21 cellular contexts compared by ENCODE assay signal in genomic region chr2:230360028-230360427, GRCh38. TPM values are rescaled to one million over a fixed set of nuclear protein-coding genes. Genes with fewer than 3 reads are reported as not detected.
A peak's percentile ranks its signal among the peaks of the same experiment; 100 is the strongest.
DNase-seq lines count a peak whose midpoint lies in the region; ATAC-seq lines count a peak whose summit lies in the region.
"Had no signal": no experiment of that assay in that cellular context is flagged by ENCODE, and none has a peak within 500 bp of the region (broad histone marks: within the 10 kb centered on the region; RNA-seq: fewer than 3 reads in every experiment).

No MANE protein-coding gene starts in this region.

- no peaks in the 10 kb centered on the region for H3K27me3 Mint-ChIP-seq in CD4-positive, alpha-beta memory T cell
- H3K27me3 Mint-ChIP-seq in activated T-helper 2 cell treated with anti-CD3 and anti-CD28 coated beads, Interferon-gamma antibody, Interleukin-2, Interleukin-4, amounts not matched to agents 10 μg/mL and 5 μg/mL and 100 μg/mL, durations not matched to agents 14 hours and 24 hours and 36 hours (ENCODE audit: low read depth), result no peaks in the 10 kb centered on the region
- no peaks in the 10 kb centered on the region for H3K27me3 Mint-ChIP-seq in naive thymus-derived CD4-positive, alpha-beta T cell

- no peak for ATAC-seq in naive thymus-derived CD4-positive, alpha-beta T cell
- no peak for ATAC-seq in HG03095 (IDR thresholded peaks at IDR 0.05; ENCODE audit: unreplicated experiment)
- ATAC-seq: GM12878, Panc1 had no signal

- H3K9me3 Mint-ChIP-seq in CD4-positive, alpha-beta memory T cell, result peaks cover 0 to 2% (median 0%) of the 10 kb centered on the region in 8 donors
- peaks cover 40% of the 10 kb centered on the region for H3K9me3 Mint-ChIP-seq in activated T-helper 2 cell treated with anti-CD3 and anti-CD28 coated beads, Interferon-gamma antibody, Interleukin-2, Interleukin-4, amounts not matched to agents 10 μg/mL and 5 μg/mL and 100 μg/mL, durations not matched to agents 14 hours and 24 hours and 36 hours
- H3K9me3 Mint-ChIP-seq in naive thymus-derived CD4-positive, alpha-beta T cell, result peaks cover 0 to 16% (median 0%) of the 10 kb centered on the region in 11 donors

- H3K27me3 ChIP-seq in CD4-positive, alpha-beta memory T cell (ENCODE audit: insufficient read depth, low read length), result no peaks in the 10 kb centered on the region
- no peaks in the 10 kb centered on the region for H3K27me3 ChIP-seq in naive thymus-derived CD4-positive, alpha-beta T cell (ENCODE audit: control insufficient read depth in 2 of 2, insufficient read depth in 2 of 2, low read length in 2 of 2)
- H3K27me3 ChIP-seq: BLaER1, SJCRH30 had no signal

- no peak overlapping the region for H3K4me3 ChIP-seq in CD4-positive, alpha-beta memory T cell (ENCODE audit: low read length in 2 of 2)
- H3K4me3 ChIP-seq in naive thymus-derived CD4-positive, alpha-beta T cell (ENCODE audit: low read length), result no peak overlapping the region
- H3K4me3 ChIP-seq: BLaER1, GM12878, GM23248, HAP-1, SJCRH30 had no signal

- no peak overlapping the region for H3K4me3 Mint-ChIP-seq in CD4-positive, alpha-beta memory T cell
- no peak overlapping the region for H3K4me3 Mint-ChIP-seq in activated T-helper 2 cell treated with anti-CD3 and anti-CD28 coated beads, Interferon-gamma antibody, Interleukin-2, Interleukin-4, amounts not matched to agents 10 μg/mL and 5 μg/mL and 100 μg/mL, durations not matched to agents 14 hours and 24 hours and 36 hours (ENCODE audit: low read depth)
- peak overlapping the region in 1 of 10 donors; percentile 14 for H3K4me3 Mint-ChIP-seq in naive thymus-derived CD4-positive, alpha-beta T cell

- H3K9me3 ChIP-seq in CD4-positive, alpha-beta memory T cell (ENCODE audit: control insufficient read depth in 1 of 2, low read length in 2 of 2), result no peaks in the 10 kb centered on the region
- no peaks in the 10 kb centered on the region for H3K9me3 ChIP-seq in naive thymus-derived CD4-positive, alpha-beta T cell (ENCODE audit: control insufficient read depth in 2 of 3, low read length in 3 of 3)
- H3K9me3 ChIP-seq: HAP-1, SJCRH30 had no signal

- no peak overlapping the region for H3K27ac ChIP-seq in CD4-positive, alpha-beta memory T cell (ENCODE audit: low read depth, low read length)
- no peak overlapping the region for H3K27ac ChIP-seq in naive thymus-derived CD4-positive, alpha-beta T cell (ENCODE audit: low read depth, low read length)
- H3K27ac ChIP-seq: BLaER1, GM23248, HL-60, KMS-11, SJCRH30 had no signal

- intact Hi-C loops in CD4-positive, alpha-beta memory T cell (cut with micrococcal nuclease), result no loop called here
- intact Hi-C loops in activated T-helper 2 cell treated with anti-CD3 and anti-CD28 coated beads, Interferon-gamma antibody, Interleukin-2, Interleukin-4, amounts not matched to agents 10 μg/mL and 5 μg/mL and 100 μg/mL, durations not matched to agents 14 hours and 24 hours and 36 hours (cut with micrococcal nuclease), result no loop called here
- intact Hi-C loops in naive thymus-derived CD4-positive, alpha-beta T cell (cut with micrococcal nuclease), result loop anchor here in 1 of 2 donors (5.0 kb wide), 1 partner anchor 33 kb away; the partner anchor contains the start of gene SP140L

- peaks cover 21% of the 10 kb centered on the region for H3K4me1 ChIP-seq in CD4-positive, alpha-beta memory T cell (ENCODE audit: insufficient read depth, low read length)
- H3K4me1 ChIP-seq in naive thymus-derived CD4-positive, alpha-beta T cell (ENCODE audit: control insufficient read depth in 2 of 2, insufficient read depth in 2 of 2, low read length in 2 of 2), result peaks cover 15 to 16% of the 10 kb centered on the region in 2 donors
- H3K4me1 ChIP-seq: HAP-1, SJCRH30 had no signal

- CTCF ChIA-PET in CD4-positive, alpha-beta memory T cell (lab: Charles Lee; ENCODE audit: partially characterized antibody), result no interaction called here
- CTCF ChIA-PET in naive thymus-derived CD4-positive, alpha-beta T cell (lab: Charles Lee), result no interaction called here

- H3K36me3 Mint-ChIP-seq in CD4-positive, alpha-beta memory T cell, result peaks cover 66 to 79% of the 10 kb centered on the region in 2 donors
- H3K36me3 Mint-ChIP-seq in activated T-helper 2 cell treated with anti-CD3 and anti-CD28 coated beads, Interferon-gamma antibody, Interleukin-2, Interleukin-4, amounts not matched to agents 10 μg/mL and 5 μg/mL and 100 μg/mL, durations not matched to agents 14 hours and 24 hours and 36 hours (ENCODE audit: low read depth), result peaks cover 94% of the 10 kb centered on the region
- H3K36me3 Mint-ChIP-seq in naive thymus-derived CD4-positive, alpha-beta T cell, result peaks cover 35 to 86% (median 82%) of the 10 kb centered on the region in 5 donors

- H3K36me3 ChIP-seq in CD4-positive, alpha-beta memory T cell (ENCODE audit: insufficient read depth, low read length), result peaks cover 28% of the 10 kb centered on the region
- H3K36me3 ChIP-seq in naive thymus-derived CD4-positive, alpha-beta T cell (ENCODE audit: control insufficient read depth in 2 of 3, insufficient read depth in 3 of 3, low read length in 3 of 3), result peaks cover 10 to 40% (median 10%) of the 10 kb centered on the region in 3 experiments
- H3K36me3 ChIP-seq: HAP-1, SJCRH30 had no signal

- POLR2A ChIA-PET in CD4-positive, alpha-beta memory T cell (lab: Charles Lee; ENCODE audit: partially characterized antibody), result interaction anchor here (0.9 kb wide), 1 partner anchor 41 kb away, joined by 3 read pairs; no protein-coding TSS in a partner anchor
- POLR2A ChIA-PET in naive thymus-derived CD4-positive, alpha-beta T cell (lab: Charles Lee), result interaction anchor here (2.4 kb wide), 1 partner anchor 33 kb away, joined by 10 read pairs; the partner anchor contains the start of gene SP140L

- peaks cover 31 to 39% (median 33%) of the 10 kb centered on the region in 4 donors for H3K4me1 Mint-ChIP-seq in CD4-positive, alpha-beta memory T cell
- H3K4me1 Mint-ChIP-seq in activated T-helper 2 cell treated with anti-CD3 and anti-CD28 coated beads, Interferon-gamma antibody, Interleukin-2, Interleukin-4, amounts not matched to agents 10 μg/mL and 5 μg/mL and 100 μg/mL, durations not matched to agents 14 hours and 24 hours and 36 hours (ENCODE audit: low read depth), result peaks cover 38% of the 10 kb centered on the region
- peaks cover 28 to 67% (median 47%) of the 10 kb centered on the region in 7 donors for H3K4me1 Mint-ChIP-seq in naive thymus-derived CD4-positive, alpha-beta T cell

- H3K27ac Mint-ChIP-seq in CD4-positive, alpha-beta memory T cell, result peak overlapping the region in 4 of 7 donors; percentile 51 to 86 (median 80)
- peak overlapping the region; percentile 34 for H3K27ac Mint-ChIP-seq in activated T-helper 2 cell treated with anti-CD3 and anti-CD28 coated beads, Interferon-gamma antibody, Interleukin-2, Interleukin-4, amounts not matched to agents 10 μg/mL and 5 μg/mL and 100 μg/mL, durations not matched to agents 14 hours and 24 hours and 36 hours
- peak overlapping the region in 6 of 9 donors; percentile 9 to 89 (median 62) for H3K27ac Mint-ChIP-seq in naive thymus-derived CD4-positive, alpha-beta T cell

- no peak for DNase-seq in CD4-positive, alpha-beta memory T cell
- DNase-seq in ELF-1 (ENCODE audit: low read depth, low spot score) (peak; percentile 17), HuH-7.5 (ENCODE audit: low spot score) (no peak), C1 segment of cervical spinal cord (lab: John Stamatoyannopoulos, UW) (no peak)
- DNase-seq in activated T-helper 2 cell treated with anti-CD3 and anti-CD28 coated beads, Interferon-gamma antibody, Interleukin-2, Interleukin-4, amounts not matched to agents 10 μg/mL and 5 μg/mL and 100 μg/mL, durations not matched to agents 14 hours and 24 hours and 36 hours (ENCODE audit: low spot score), result no peak
- DNase-seq in naive thymus-derived CD4-positive, alpha-beta T cell, result no peak
- DNase-seq: DMS79 treated with DMSO at 0.1 percent for 48 hours, GM23248, NCI-H1105, NCI-H146, NCI-H2029, NCI-H2227 treated with DMSO at 0.1 percent for 48 hours, NCI-H510A, SJCRH30 had no signal

RNA-seq across cellular contexts. Expression of gene SP140L, which starts 33.0 kb away (rescaled TPM):
- 100 to 1,000 TPM in 1 of 2 experiments, 10 to 100 TPM in 1; 98.6 to 102 TPM for total RNA-seq in CD4-positive, alpha-beta memory T cell
- 10 to 100 TPM; 24.1 to 37.2 TPM for polyA plus RNA-seq in CD4-positive, alpha-beta memory T cell
- total RNA-seq in activated T-helper 2 cell treated with anti-CD3 and anti-CD28 coated beads, Interferon-gamma antibody, Interleukin-2, Interleukin-4, amounts not matched to agents 10 μg/mL and 5 μg/mL and 100 μg/mL, durations not matched to agents 14 hours and 24 hours and 36 hours, result 55.7 and 59.1 TPM in 2 replicates
- 100 to 1,000 TPM in 2 of 5 experiments, 10 to 100 TPM in 3; 62.8 to 121 (median 89.5) TPM for total RNA-seq in naive thymus-derived CD4-positive, alpha-beta T cell
- 10 to 100 TPM; 34.1 to 42.4 TPM for polyA plus RNA-seq in naive thymus-derived CD4-positive, alpha-beta T cell

RNA-seq across cellular contexts. Expression of gene SP100, which starts 56.0 kb away (rescaled TPM):
- 100 to 1,000 TPM; 210 to 226 TPM for total RNA-seq in CD4-positive, alpha-beta memory T cell
- 100 to 1,000 TPM; 101 to 222 TPM for polyA plus RNA-seq in CD4-positive, alpha-beta memory T cell
- 153 and 158 TPM in 2 replicates for total RNA-seq in activated T-helper 2 cell treated with anti-CD3 and anti-CD28 coated beads, Interferon-gamma antibody, Interleukin-2, Interleukin-4, amounts not matched to agents 10 μg/mL and 5 μg/mL and 100 μg/mL, durations not matched to agents 14 hours and 24 hours and 36 hours
- 100 to 1,000 TPM; 203 to 391 (median 214) TPM for total RNA-seq in naive thymus-derived CD4-positive, alpha-beta T cell
- polyA plus RNA-seq in naive thymus-derived CD4-positive, alpha-beta T cell, result 100 to 1,000 TPM; 103 to 191 TPM
